9 cellular contexts compared by ENCODE assay signal in the genomic region with DNA sequence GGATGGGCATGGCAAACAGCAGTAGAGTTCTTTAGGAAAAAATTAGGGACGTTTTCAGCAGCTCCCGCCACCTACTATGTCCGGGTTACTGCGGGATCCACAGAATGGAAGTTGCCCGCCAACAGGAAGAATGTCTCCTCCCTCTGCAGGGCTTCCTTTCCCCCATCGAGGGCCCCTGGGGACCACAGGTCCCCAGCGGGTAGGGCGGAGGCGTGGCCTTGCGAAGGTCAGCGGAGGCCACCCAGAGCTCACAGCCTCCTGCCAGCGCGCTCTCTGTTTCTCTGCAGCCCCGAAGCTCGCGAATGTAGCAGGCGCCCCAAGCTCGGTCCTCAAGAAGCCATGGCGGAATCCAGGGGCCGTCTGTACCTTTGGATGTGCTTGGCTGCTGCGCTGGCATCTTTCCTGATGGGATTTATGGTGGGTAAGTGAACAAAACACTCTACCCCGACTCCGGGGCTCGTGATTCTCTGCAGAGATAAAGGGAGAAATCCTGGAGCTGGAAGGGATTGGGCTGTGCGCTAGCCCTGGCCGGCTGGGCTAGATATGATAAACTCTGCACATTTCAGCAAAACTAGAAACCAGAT. TPM values are rescaled to one million over a fixed set of nuclear protein-coding genes. Genes with fewer than 3 reads are reported as not detected.
DNase-seq lines count a peak whose midpoint lies in the region; ATAC-seq, FAIRE-seq and TF ChIP-seq lines count a peak whose summit lies in the region.
"Had no signal": no experiment of that assay in that cellular context is flagged by ENCODE, and none has a peak within 500 bp of the region (broad histone marks: within the 10 kb centered on the region; RNA-seq: fewer than 3 reads in every experiment).

A gene (plus strand): TSS at position 244 of the 584 bp plus-strand sequence. CDS start 96 bp downstream, at position 340.

- peak within 1 kb of the TSS; percentile 9 to 83 (median 60) for H3K4me3 Mint-ChIP-seq in CD4-positive, alpha-beta memory T cell

- peaks cover 11% of the 10 kb centered on the region for H3K4me1 ChIP-seq in CD4-positive, alpha-beta memory T cell (ENCODE audit: insufficient read depth, low read length)
- H3K4me1 ChIP-seq in K562 (replicated peaks in 1 of 2; ENCODE audit: control insufficient read depth in 2 of 2, insufficient read depth in 2 of 2, low read length in 2 of 2): peaks cover 0 to 6% of the 10 kb centered on the region in 2 experiments; a peak in 2 of 5 replicates
- peaks cover 14% of the 10 kb centered on the region for H3K4me1 ChIP-seq in iPS-18a (ENCODE audit: control insufficient read depth, low read depth, low read length)
- peaks cover 0 to 6% (median 3%) of the 10 kb centered on the region in 4 donors for H3K4me1 ChIP-seq in sigmoid colon

- peak within 1 kb of the TSS in 1 of 2 experiments; percentile 73; a peak in 2 of 4 replicates for H3K9ac ChIP-seq in K562 (ENCODE audit: insufficient read depth in 1 of 2, low read depth in 2 of 2, low read length in 2 of 2)
- peak within 1 kb of the TSS; percentile 68 for H3K9ac ChIP-seq in iPS-18a (ENCODE audit: low read length)
- H3K9ac ChIP-seq: KMS-11 had no signal

- no peak for DNase-seq in CD4-positive, alpha-beta memory T cell
- DNase-seq in HuH-7 (ENCODE audit: low spot score) (peak; percentile 69), K562 (ENCODE audit: extremely low read depth in 1 of 4, low spot score in 3 of 4) (peak; percentile 7 to 13 (median 10)), sigmoid colon (peak; percentile 62), DMS153 treated with DMSO at 0.1 percent for 48 hours (lab: John Stamatoyannopoulos, UW; ENCODE audit: unreplicated experiment) (no peak), T1000 (lab: John Stamatoyannopoulos, UW) (no peak)

- no peak for FAIRE-seq in K562 (lab: Jason Lieb, UNC)

- CTCF ChIA-PET in CD4-positive, alpha-beta memory T cell (lab: Charles Lee; ENCODE audit: partially characterized antibody): no interaction called here
- CTCF ChIA-PET in K562 (lab: Yijun Ruan, JAX; ENCODE audit: low intra/inter-chr PET ratio): no interaction called here

- no peaks in the 10 kb centered on the region for H3K9me3 ChIP-seq in CD4-positive, alpha-beta memory T cell (ENCODE audit: control insufficient read depth in 1 of 2, low read length in 2 of 2)
- H3K9me3 ChIP-seq in K562 (replicated peaks; ENCODE audit: control insufficient read depth, insufficient read depth, low read depth, low read length) (no peaks in the 10 kb centered on the region), iPS-18a (ENCODE audit: control insufficient read depth, low read depth, low read length) (no peaks in the 10 kb centered on the region), sigmoid colon (no peaks in the 10 kb centered on the region)

- no peak within 1 kb of the TSS for H3K27ac Mint-ChIP-seq in CD4-positive, alpha-beta memory T cell

- no peaks in the 10 kb centered on the region for H3K36me3 Mint-ChIP-seq in CD4-positive, alpha-beta memory T cell

- no peaks in the 10 kb centered on the region for H3K79me2 ChIP-seq in K562 (ENCODE audit: control insufficient read depth, insufficient read depth, low read length)

- ATAC-seq in GM19452 (IDR thresholded peaks at IDR 0.05; ENCODE audit: unreplicated experiment): peak; percentile 89
- peak; percentile 87 for ATAC-seq in K562

- H3K27me3 ChIP-seq in CD4-positive, alpha-beta memory T cell (ENCODE audit: insufficient read depth, low read length): no peaks in the 10 kb centered on the region
- H3K27me3 ChIP-seq in K562 (ENCODE audit: control insufficient read depth in 2 of 2, insufficient read depth in 2 of 2, low read length in 2 of 2) (no peaks in the 10 kb centered on the region), iPS-18a (ENCODE audit: control insufficient read depth, insufficient read depth, low read length) (peaks cover 21% of the 10 kb centered on the region), sigmoid colon (no peaks in the 10 kb centered on the region)

- peaks cover 0 to 9% (median 2%) of the 10 kb centered on the region in 8 donors for H3K9me3 Mint-ChIP-seq in CD4-positive, alpha-beta memory T cell

- no TSS peak for BruUV-seq in K562 (replicated peaks; lab: Mats Ljungman, UMichigan)

- H3K36me3 ChIP-seq in CD4-positive, alpha-beta memory T cell (ENCODE audit: insufficient read depth, low read length): no peaks in the 10 kb centered on the region
- no peaks in the 10 kb centered on the region for H3K36me3 ChIP-seq in K562 (ENCODE audit: control insufficient read depth, insufficient read depth, low read length)
- no peaks in the 10 kb centered on the region for H3K36me3 ChIP-seq in iPS-18a (ENCODE audit: control insufficient read depth, low read depth, low read length)
- H3K36me3 ChIP-seq in sigmoid colon: no peaks in the 10 kb centered on the region

- H3K4me3 ChIP-seq in CD4-positive, alpha-beta memory T cell (ENCODE audit: low read length in 2 of 2): no peak within 1 kb of the TSS
- peak within 1 kb of the TSS; percentile 17; the same call in 1 of the 2 replicates for H3K4me3 ChIP-seq in K562
- peak within 1 kb of the TSS; percentile 86 for H3K4me3 ChIP-seq in iPS-18a (ENCODE audit: low read length)
- peak within 1 kb of the TSS; percentile 42 to 54 (median 48) for H3K4me3 ChIP-seq in sigmoid colon

- TF ChIP-seq EP300 in K562 (IDR thresholded peaks at IDR 0.05; ENCODE audit: low read length): no peak
- TF ChIP-seq EP300 in sigmoid colon (IDR thresholded peaks at IDR 0.05): no peak

- peaks cover 28 to 49% of the 10 kb centered on the region in 2 donors for H3K27me3 Mint-ChIP-seq in CD4-positive, alpha-beta memory T cell

- H3K4me2 ChIP-seq in K562 (ENCODE audit: insufficient read depth, low read length): peak within 1 kb of the TSS; percentile 35
- H3K4me2 ChIP-seq: KMS-11 had no signal

- no peak for TF ChIP-seq RAD21 in K562 (CRISPR knock-in tag; conservative IDR thresholded peaks at IDR 0.05 in 1 of 2, IDR thresholded peaks at IDR 0.05 in 1 of 2)

- intact Hi-C loops in CD4-positive, alpha-beta memory T cell (cut with micrococcal nuclease): no loop called here
- intact Hi-C loops in K562 (cut with micrococcal nuclease): no loop called here
- intact Hi-C loops in sigmoid colon (cut with DNase I): no loop called here

- WGBS in K562 (ENCODE audit: insufficient coverage, low coverage, missing lambda C conversion rate): 0% methylated on average over 16 of the region's 26 CpGs
- WGBS in sigmoid colon, 2 donors: 1 to 10% methylated on average over 26 of the region's 26 CpGs

- no peak within 1 kb of the TSS for H3K27ac ChIP-seq in CD4-positive, alpha-beta memory T cell (ENCODE audit: low read depth, low read length)
- H3K27ac ChIP-seq in K562 (ENCODE audit: extremely low read depth, low read depth, low read length) (no peak within 1 kb of the TSS), iPS-18a (ENCODE audit: low read length) (no peak within 1 kb of the TSS), sigmoid colon (peak within 1 kb of the TSS; percentile 23 to 56 (median 32))
- H3K27ac ChIP-seq: KMS-11 had no signal

- POLR2A ChIA-PET in CD4-positive, alpha-beta memory T cell (lab: Charles Lee; ENCODE audit: partially characterized antibody): no interaction called here
- POLR2A ChIA-PET in K562 (lab: Yijun Ruan, JAX): interaction anchor here (0.6 to 1.0 kb wide), 2 partner anchors 9 to 14 kb away, joined by 3 to 5 read pairs; no protein-coding TSS in a partner anchor

- no peak for TF ChIP-seq CTCF in K562 (IDR thresholded peaks at IDR 0.05 in 2 of 3, conservative IDR thresholded peaks at IDR 0.05 in 1 of 3; ENCODE audit: insufficient read depth in 2 of 3, low read depth in 1 of 3, low read length in 3 of 3)
- TF ChIP-seq CTCF in sigmoid colon (IDR thresholded peaks at IDR 0.05): no peak

- peaks cover 8 to 25% (median 15%) of the 10 kb centered on the region in 4 donors for H3K4me1 Mint-ChIP-seq in CD4-positive, alpha-beta memory T cell

- H2AFZ ChIP-seq in K562 (ENCODE audit: low read depth, low read length): peak within 1 kb of the TSS; percentile 51

- H4K20me1 ChIP-seq in K562 (replicated peaks; ENCODE audit: control insufficient read depth, insufficient read depth, low read length): no peaks in the 10 kb centered on the region

- in situ Hi-C loops in K562 (cut with MboI): no loop called here

- no peak for TF ChIP-seq POLR2A in K562 (conservative IDR thresholded peaks at IDR 0.05)
- TF ChIP-seq POLR2A in sigmoid colon (IDR thresholded peaks at IDR 0.05): no peak

- H3K9me1 ChIP-seq in K562 (ENCODE audit: control insufficient read depth, insufficient read depth, low read length): no peaks in the 10 kb centered on the region

RNA-seq across cellular contexts. Expression of the gene that starts here (rescaled TPM):
- not detected for total RNA-seq in CD4-positive, alpha-beta memory T cell
- under 1 TPM in 1 of 2 donors, not detected in 1; 0.08 TPM for polyA plus RNA-seq in CD4-positive, alpha-beta memory T cell
- total RNA-seq in K562 (2011; cell fraction: chromatin; rRNA removed; ENCODE audit: low replicate concordance): 0.35 and 1.0 TPM in 2 replicates
- not detected in 2 replicates for total RNA-seq in K562 (2011; cell fraction: nucleolus; rRNA removed)
- 0.46 and 1.0 TPM in 2 replicates for total RNA-seq in K562 (2011; cell fraction: nucleoplasm; rRNA removed)
- total RNA-seq in K562 (2014; rRNA removed): 0.04 and 0.05 TPM in 2 replicates
- 0.07 and 0.16 TPM in 2 replicates for total RNA-seq in K562 (2014; rRNA removed; fragmentation: Illumina TruSeq; extraction: Trizol)
- 0.11 and 0.14 TPM in 2 replicates for total RNA-seq in K562 (2015; rRNA removed; fragmentation: Illumina TruSeq; extraction: Trizol)
- total RNA-seq in K562 (2021): 0.09 and 0.13 TPM in 2 replicates
- 0.08 TPM in 1 of 2 replicates, not detected in the other for polyA plus RNA-seq in K562 (2011; rRNA removed)
- polyA plus RNA-seq in K562 (2011; cell fraction: cytosol; rRNA removed): not detected in 2 replicates
- 0.14 and 0.21 TPM in 2 replicates for polyA plus RNA-seq in K562 (2011; cell fraction: nucleus; rRNA removed)
- 0.16 and 0.48 TPM in 2 replicates for polyA plus RNA-seq in K562 (2012)
- polyA plus RNA-seq in K562 (2014; fragmentation: Illumina TruSeq; extraction: Trizol): 0.08 and 0.12 TPM in 2 replicates
- polyA plus RNA-seq in K562 (2014; fragmentation: Nextera tagmentation; extraction: Ambion mirVana): under 1 TPM; 0.21 to 0.24 TPM
- 0.11 and 0.16 TPM in 2 replicates for polyA plus RNA-seq in K562 (2014; rRNA removed)
- polyA minus RNA-seq in K562 (2011; rRNA and poly(A)+ RNA removed): 0.18 TPM in 1 of 2 replicates, not detected in the other
- not detected in 2 replicates for polyA minus RNA-seq in K562 (2011; cell fraction: cytosol; rRNA and poly(A)+ RNA removed)
- 0.13 TPM in 1 of 2 replicates, not detected in the other for polyA minus RNA-seq in K562 (2011; cell fraction: nucleus; rRNA and poly(A)+ RNA removed)
- total RNA-seq in sigmoid colon: 1 to 10 TPM; 1.8 to 3.9 (median 3.7) TPM
- under 1 TPM in 1 of 3 donors, not detected in 2; 0.31 TPM for polyA plus RNA-seq in sigmoid colon

Comparison
In these comparisons a context has a peak if more than half of its experiments do, and no peak if none do; other contexts are left out.
1. DNase-seq: peak in HuH-7 (single experiment), K562 (4 of 4) and sigmoid colon (single experiment); none in CD4-positive, alpha-beta memory T cell (0 of 5), DMS153 treated with DMSO at 0.1 percent for 48 hours (single experiment) and T1000 (single experiment).
2. H3K27ac ChIP-seq: peak in sigmoid colon (4 of 4); none in CD4-positive, alpha-beta memory T cell (single experiment), K562 (single experiment) and iPS-18a (single experiment).
3. H3K4me3 ChIP-seq: peak in K562 (single experiment), iPS-18a (single experiment) and sigmoid colon (4 of 4); none in CD4-positive, alpha-beta memory T cell (0 of 2).